23 cellular contexts compared by ENCODE assay signal in genomic region chr2:27040282-27040681, GRCh38. TPM values are rescaled to one million over a fixed set of nuclear protein-coding genes. Genes with fewer than 3 reads are reported as not detected.
DNase-seq lines count a peak whose midpoint lies in the region; ATAC-seq, FAIRE-seq and TF ChIP-seq lines count a peak whose summit lies in the region.
"Had no signal": no experiment of that assay in that cellular context is flagged by ENCODE, and none has a peak within 500 bp of the region (broad histone marks: within the 10 kb centered on the region; RNA-seq: fewer than 3 reads in every experiment).

No MANE protein-coding gene starts in this region.

- H3K36me3 ChIP-seq in Karpas-422 (ENCODE audit: insufficient read depth, low read length) = peaks cover 35% of the 10 kb centered on the region; the same call in 1 of the 2 replicates
- H3K36me3 ChIP-seq in K562 (ENCODE audit: control insufficient read depth, insufficient read depth, low read length) = peaks cover 84% of the 10 kb centered on the region
- peaks cover 10 to 64% (median 23%) of the 10 kb centered on the region in 3 experiments for H3K36me3 ChIP-seq in naive thymus-derived CD4-positive, alpha-beta T cell (ENCODE audit: control insufficient read depth in 2 of 3, insufficient read depth in 3 of 3, low read length in 3 of 3)

- no TSS peak for BruUV-seq in K562 (replicated peaks; lab: Mats Ljungman, UMichigan)

- no peaks in the 10 kb centered on the region for H3K9me3 Mint-ChIP-seq in naive B cell
- H3K9me3 Mint-ChIP-seq in stimulated activated naive B cell treated with anti-CD40 and anti-IgM and Interleukin-4, amounts not matched to agents 10 μg/mL and 1 μg/mL and 100 μg/mL, for 72 hours = no peaks in the 10 kb centered on the region
- no peaks in the 10 kb centered on the region for H3K9me3 Mint-ChIP-seq in naive thymus-derived CD4-positive, alpha-beta T cell
- H3K9me3 Mint-ChIP-seq: CD4-positive, alpha-beta T cell; GM23338 had no signal

- H3K4me3 ChIP-seq in Karpas-422 (ENCODE audit: low read length) = no peak overlapping the region
- no peak overlapping the region for H3K4me3 ChIP-seq in K562
- H3K4me3 ChIP-seq in naive thymus-derived CD4-positive, alpha-beta T cell (ENCODE audit: low read length) = no peak overlapping the region
- H3K4me3 ChIP-seq: GM23338, HAP-1 had no signal

- H3K27me3 Mint-ChIP-seq in naive B cell = no peaks in the 10 kb centered on the region
- no peaks in the 10 kb centered on the region for H3K27me3 Mint-ChIP-seq in stimulated activated naive B cell treated with anti-CD40 and anti-IgM and Interleukin-4, amounts not matched to agents 10 μg/mL and 1 μg/mL and 100 μg/mL, for 72 hours
- no peaks in the 10 kb centered on the region for H3K27me3 Mint-ChIP-seq in naive thymus-derived CD4-positive, alpha-beta T cell
- H3K27me3 Mint-ChIP-seq: CD4-positive, alpha-beta T cell had no signal

- peak overlapping the region in 4 of 6 donors; percentile 98 to 99 (median 99) for H3K27ac Mint-ChIP-seq in naive B cell
- peak overlapping the region; percentile 94 for H3K27ac Mint-ChIP-seq in stimulated activated naive B cell treated with anti-CD40 and anti-IgM and Interleukin-4, amounts not matched to agents 10 μg/mL and 1 μg/mL and 100 μg/mL, for 72 hours
- H3K27ac Mint-ChIP-seq in naive thymus-derived CD4-positive, alpha-beta T cell = no peak overlapping the region
- H3K27ac Mint-ChIP-seq: GM23338 had no signal

- H3K9ac ChIP-seq in Karpas-422 (ENCODE audit: low read length) (peak overlapping the region; percentile 41; the same call in 1 of the 2 replicates), K562 (ENCODE audit: insufficient read depth in 1 of 2, low read depth in 2 of 2, low read length in 2 of 2) (no peak overlapping the region)
- H3K9ac ChIP-seq: KMS-11 had no signal

- H3K27me3 ChIP-seq in Karpas-422 (ENCODE audit: low read length) (no peaks in the 10 kb centered on the region), K562 (ENCODE audit: control insufficient read depth in 2 of 2, insufficient read depth in 2 of 2, low read length in 2 of 2) (no peaks in the 10 kb centered on the region)
- no peaks in the 10 kb centered on the region for H3K27me3 ChIP-seq in naive thymus-derived CD4-positive, alpha-beta T cell (ENCODE audit: control insufficient read depth in 2 of 2, insufficient read depth in 2 of 2, low read length in 2 of 2)

- POLR2A ChIA-PET in K562 (lab: Yijun Ruan, JAX) = interaction anchor here (0.8 to 1.8 kb wide), 7 partner anchors 10 to 79 kb away, joined by 3 to 8 read pairs (median 5); partner anchors contain the start of genes AGBL5, KHK and OST4
- POLR2A ChIA-PET in naive thymus-derived CD4-positive, alpha-beta T cell (lab: Charles Lee) = interaction anchor here (0.9 kb wide), 1 partner anchor 31 kb away, joined by 3 read pairs; the partner anchor contains the start of gene OST4

- intact Hi-C loops in K562 (cut with micrococcal nuclease) = no loop called here
- intact Hi-C loops in naive thymus-derived CD4-positive, alpha-beta T cell (cut with micrococcal nuclease) = no loop called here

- TF ChIP-seq CTCF in K562 (IDR thresholded peaks at IDR 0.05 in 2 of 3, conservative IDR thresholded peaks at IDR 0.05 in 1 of 3; ENCODE audit: insufficient read depth in 2 of 3, low read depth in 1 of 3, low read length in 3 of 3) = no peak

- TF ChIP-seq EP300 in K562 (IDR thresholded peaks at IDR 0.05; ENCODE audit: low read length) = no peak

- TF ChIP-seq RAD21 in K562 (CRISPR knock-in tag; conservative IDR thresholded peaks at IDR 0.05 in 1 of 2, IDR thresholded peaks at IDR 0.05 in 1 of 2) = no peak

- in situ Hi-C loops in K562 (cut with MboI) = no loop called here

- H3K27ac ChIP-seq in Karpas-422 (ENCODE audit: low read length) = peak overlapping the region; percentile 86
- H3K27ac ChIP-seq in K562 (ENCODE audit: extremely low read depth, low read depth, low read length) = no peak overlapping the region
- H3K27ac ChIP-seq in naive thymus-derived CD4-positive, alpha-beta T cell (ENCODE audit: low read depth, low read length) = no peak overlapping the region
- H3K27ac ChIP-seq: KMS-11 had no signal

- peaks cover 26 to 46% (median 38%) of the 10 kb centered on the region in 3 donors for H3K4me1 Mint-ChIP-seq in naive B cell
- H3K4me1 Mint-ChIP-seq in stimulated activated naive B cell treated with anti-CD40 and anti-IgM and Interleukin-4, amounts not matched to agents 10 μg/mL and 1 μg/mL and 100 μg/mL, for 72 hours = peaks cover 32 to 48% of the 10 kb centered on the region in 2 donors
- H3K4me1 Mint-ChIP-seq in naive thymus-derived CD4-positive, alpha-beta T cell = peaks cover 0 to 9% (median 0%) of the 10 kb centered on the region in 7 donors
- H3K4me1 Mint-ChIP-seq: GM23338 had no signal

- H3K79me2 ChIP-seq in Karpas-422 (ENCODE audit: low read length) (peaks cover 1% of the 10 kb centered on the region), K562 (ENCODE audit: control insufficient read depth, insufficient read depth, low read length) (peaks cover 4% of the 10 kb centered on the region; the same call in 1 of the 3 replicates)

- no peak for ATAC-seq in K562
- no peak for ATAC-seq in naive B cell (ENCODE audit: low read depth in 2 of 2)
- no peak for ATAC-seq in stimulated activated naive B cell treated with anti-CD40 and anti-IgM and Interleukin-4, amounts not matched to agents 10 μg/mL and 1 μg/mL and 100 μg/mL, for 72 hours (replicated peaks)
- no peak for ATAC-seq in GM21619 (IDR thresholded peaks at IDR 0.05; ENCODE audit: unreplicated experiment)
- ATAC-seq in naive thymus-derived CD4-positive, alpha-beta T cell = no peak
- ATAC-seq: Right ventricle myocardium inferior had no signal

- peak overlapping the region; percentile 55 for H3K4me2 ChIP-seq in Karpas-422 (ENCODE audit: low read depth, low read length, poor library complexity, severe bottlenecking)
- no peak overlapping the region for H3K4me2 ChIP-seq in K562 (ENCODE audit: insufficient read depth, low read length)
- H3K4me2 ChIP-seq: GM23338, KMS-11 had no signal

- no peaks in the 10 kb centered on the region for H4K20me1 ChIP-seq in Karpas-422 (ENCODE audit: insufficient read depth, low read depth, low read length)
- H4K20me1 ChIP-seq in K562 (replicated peaks; ENCODE audit: control insufficient read depth, insufficient read depth, low read length) = no peaks in the 10 kb centered on the region

- H3K9me3 ChIP-seq in Karpas-422 (ENCODE audit: low read length) (no peaks in the 10 kb centered on the region), K562 (replicated peaks; ENCODE audit: control insufficient read depth, insufficient read depth, low read depth, low read length) (no peaks in the 10 kb centered on the region)
- no peaks in the 10 kb centered on the region for H3K9me3 ChIP-seq in naive thymus-derived CD4-positive, alpha-beta T cell (ENCODE audit: control insufficient read depth in 2 of 3, low read length in 3 of 3)
- H3K9me3 ChIP-seq: Caco-2 had no signal

- H3K4me1 ChIP-seq in Karpas-422 (ENCODE audit: low read length) (peaks cover 39% of the 10 kb centered on the region), K562 (replicated peaks in 1 of 2; ENCODE audit: control insufficient read depth in 2 of 2, insufficient read depth in 2 of 2, low read length in 2 of 2) (no peaks in the 10 kb centered on the region)
- no peaks in the 10 kb centered on the region for H3K4me1 ChIP-seq in naive thymus-derived CD4-positive, alpha-beta T cell (ENCODE audit: control insufficient read depth in 2 of 2, insufficient read depth in 2 of 2, low read length in 2 of 2)
- H3K4me1 ChIP-seq: Caco-2 had no signal

- peak overlapping the region in 2 of 8 donors; percentile 25 to 30 for H3K4me3 Mint-ChIP-seq in naive B cell
- no peak overlapping the region for H3K4me3 Mint-ChIP-seq in stimulated activated naive B cell treated with anti-CD40 and anti-IgM and Interleukin-4, amounts not matched to agents 10 μg/mL and 1 μg/mL and 100 μg/mL, for 72 hours
- H3K4me3 Mint-ChIP-seq in naive thymus-derived CD4-positive, alpha-beta T cell = no peak overlapping the region
- H3K4me3 Mint-ChIP-seq: CD4-positive, alpha-beta T cell; GM23338 had no signal

- no peak for TF ChIP-seq POLR2A in K562 (conservative IDR thresholded peaks at IDR 0.05)

- H2AFZ ChIP-seq in Karpas-422 (ENCODE audit: low read length) (no peak overlapping the region), K562 (ENCODE audit: low read depth, low read length) (no peak overlapping the region)
- H2AFZ ChIP-seq: GM23338 had no signal

- H3K36me3 Mint-ChIP-seq in naive B cell = peaks cover 9 to 19% of the 10 kb centered on the region in 2 donors
- peaks cover 56 to 76% of the 10 kb centered on the region in 2 donors for H3K36me3 Mint-ChIP-seq in stimulated activated naive B cell treated with anti-CD40 and anti-IgM and Interleukin-4, amounts not matched to agents 10 μg/mL and 1 μg/mL and 100 μg/mL, for 72 hours
- peaks cover 5 to 40% (median 9%) of the 10 kb centered on the region in 5 donors for H3K36me3 Mint-ChIP-seq in naive thymus-derived CD4-positive, alpha-beta T cell

- no peak for DNase-seq in Karpas-422
- no peak for DNase-seq in K562 (ENCODE audit: extremely low read depth in 1 of 4, low spot score in 3 of 4)
- DNase-seq in naive B cell = no peak
- no peak for DNase-seq in stimulated activated naive B cell treated with anti-CD40 and anti-IgM and Interleukin-4, amounts not matched to agents 10 μg/mL and 1 μg/mL and 100 μg/mL, for 72 hours
- DNase-seq in iPS-NIHi7 (ENCODE audit: extremely low spot score) = no peak
- DNase-seq in naive thymus-derived CD4-positive, alpha-beta T cell = no peak
- DNase-seq: Caco-2; CD4-positive, alpha-beta T cell; DMS 273 treated with DMSO at 0.1 percent for 48 hours; DMS79 treated with DMSO at 0.1 percent for 48 hours; MV-4-11; NCI-H1105 treated with DMSO at 0.1 percent for 48 hours; NCI-H2081; NCI-H2171; NCI-H345; NCI-H524 treated with DMSO at 0.1 percent for 48 hours; OCI-M1 had no signal

- WGBS in K562 (ENCODE audit: insufficient coverage, low coverage, missing lambda C conversion rate) = 94% methylated on average over 8 of the region's 8 CpGs

- no peaks in the 10 kb centered on the region for H3K9me2 ChIP-seq in Karpas-422 (replicated peaks; ENCODE audit: insufficient read depth, low read length)

- FAIRE-seq in K562 (lab: Jason Lieb, UNC) = no peak
- FAIRE-seq: RCC 7860 had no signal

- peaks cover 4% of the 10 kb centered on the region for H3K9me1 ChIP-seq in K562 (ENCODE audit: control insufficient read depth, insufficient read depth, low read length)

- CTCF ChIA-PET in K562 (lab: Yijun Ruan, JAX; ENCODE audit: low intra/inter-chr PET ratio) = no interaction called here
- CTCF ChIA-PET in naive thymus-derived CD4-positive, alpha-beta T cell (lab: Charles Lee) = no interaction called here

RNA-seq across cellular contexts. Expression of gene TMEM214, which starts 7.5 kb away (rescaled TPM):
- 20.8 and 31.8 TPM in 2 replicates for total RNA-seq in Karpas-422 (2014; rRNA removed; shearing (Covaris generic); ENCODE audit: low replicate concordance)
- 364 and 807 TPM in 2 replicates for total RNA-seq in K562 (2011; cell fraction: chromatin; rRNA removed; ENCODE audit: low replicate concordance)
- 428 and 514 TPM in 2 replicates for total RNA-seq in K562 (2011; cell fraction: nucleolus; rRNA removed)
- total RNA-seq in K562 (2011; cell fraction: nucleoplasm; rRNA removed) = 376 and 406 TPM in 2 replicates
- 18.9 and 23.7 TPM in 2 replicates for total RNA-seq in K562 (2014; rRNA removed)
- total RNA-seq in K562 (2014; rRNA removed; fragmentation: Illumina TruSeq; extraction: Trizol) = 31.0 and 34.3 TPM in 2 replicates
- total RNA-seq in K562 (2015; rRNA removed; fragmentation: Illumina TruSeq; extraction: Trizol) = 44.0 and 44.1 TPM in 2 replicates
- 78.5 and 79.6 TPM in 2 replicates for total RNA-seq in K562 (2021)
- 52.9 and 143 TPM in 2 replicates for polyA plus RNA-seq in K562 (2011; rRNA removed)
- 146 and 165 TPM in 2 replicates for polyA plus RNA-seq in K562 (2011; cell fraction: cytosol; rRNA removed)
- 466 and 543 TPM in 2 replicates for polyA plus RNA-seq in K562 (2011; cell fraction: nucleus; rRNA removed)
- polyA plus RNA-seq in K562 (2012) = 57.3 and 151 TPM in 2 replicates
- polyA plus RNA-seq in K562 (2014; fragmentation: Illumina TruSeq; extraction: Trizol) = 76.9 and 81.4 TPM in 2 replicates
- 10 to 100 TPM; 11.4 to 14.8 TPM for polyA plus RNA-seq in K562 (2014; fragmentation: Nextera tagmentation; extraction: Ambion mirVana)
- polyA plus RNA-seq in K562 (2014; rRNA removed) = 55.0 and 58.0 TPM in 2 replicates
- 123 TPM in 2 replicates for polyA minus RNA-seq in K562 (2011; rRNA and poly(A)+ RNA removed)
- polyA minus RNA-seq in K562 (2011; cell fraction: cytosol; rRNA and poly(A)+ RNA removed) = 96.4 and 118 TPM in 2 replicates
- polyA minus RNA-seq in K562 (2011; cell fraction: nucleus; rRNA and poly(A)+ RNA removed) = 142 and 264 TPM in 2 replicates
- 10 to 100 TPM; 16.6 to 32.9 (median 24.6) TPM for polyA plus RNA-seq in naive B cell (ENCODE audit: low read depth in 6 of 6)
- 100 to 1,000 TPM in 1 of 5 experiments, 10 to 100 TPM in 4; 36.7 to 114 (median 67.5) TPM for total RNA-seq in naive thymus-derived CD4-positive, alpha-beta T cell
- polyA plus RNA-seq in naive thymus-derived CD4-positive, alpha-beta T cell = 10 to 100 TPM; 18.6 to 32.5 TPM

RNA-seq across cellular contexts. Expression of gene AGBL5, which starts 11.2 kb away (rescaled TPM):
- total RNA-seq in Karpas-422 (2014; rRNA removed; shearing (Covaris generic); ENCODE audit: low replicate concordance) = 30.0 and 35.7 TPM in 2 replicates
- total RNA-seq in K562 (2011; cell fraction: chromatin; rRNA removed; ENCODE audit: low replicate concordance) = 40.2 and 80.6 TPM in 2 replicates
- total RNA-seq in K562 (2011; cell fraction: nucleolus; rRNA removed) = 34.5 and 47.0 TPM in 2 replicates
- 34.2 and 36.7 TPM in 2 replicates for total RNA-seq in K562 (2011; cell fraction: nucleoplasm; rRNA removed)
- total RNA-seq in K562 (2014; rRNA removed) (26.2 and 30.3 TPM in 2 replicates), K562 (2014; rRNA removed; fragmentation: Illumina TruSeq; extraction: Trizol) (25.8 and 26.4 TPM in 2 replicates), K562 (2015; rRNA removed; fragmentation: Illumina TruSeq; extraction: Trizol) (28.7 and 29.1 TPM in 2 replicates), K562 (2021) (37.6 and 40.3 TPM in 2 replicates)
- polyA plus RNA-seq in K562 (2011; rRNA removed) (48.3 and 52.7 TPM in 2 replicates), K562 (2014; fragmentation: Illumina TruSeq; extraction: Trizol) (49.5 and 52.3 TPM in 2 replicates), K562 (2014; fragmentation: Nextera tagmentation; extraction: Ambion mirVana) (1 to 10 TPM; 3.3 to 6.3 TPM), K562 (2014; rRNA removed) (24.9 and 33.8 TPM in 2 replicates), naive B cell (ENCODE audit: low read depth in 6 of 6) (10 to 100 TPM in 3 of 6 donors, 1 to 10 TPM in 3; 7.8 to 11.6 (median 10.1) TPM)
- polyA plus RNA-seq in K562 (2011; cell fraction: cytosol; rRNA removed) = 61.4 and 68.7 TPM in 2 replicates
- polyA plus RNA-seq in K562 (2011; cell fraction: nucleus; rRNA removed) = 59.7 and 61.5 TPM in 2 replicates
- 33.2 and 62.0 TPM in 2 replicates for polyA plus RNA-seq in K562 (2012)
- 42.1 and 50.9 TPM in 2 replicates for polyA minus RNA-seq in K562 (2011; rRNA and poly(A)+ RNA removed)
- polyA minus RNA-seq in K562 (2011; cell fraction: cytosol; rRNA and poly(A)+ RNA removed) = 22.4 and 26.2 TPM in 2 replicates
- 20.7 and 27.2 TPM in 2 replicates for polyA minus RNA-seq in K562 (2011; cell fraction: nucleus; rRNA and poly(A)+ RNA removed)
- total RNA-seq in naive thymus-derived CD4-positive, alpha-beta T cell = 10 to 100 TPM in 4 of 5 experiments, 1 to 10 TPM in 1; 7.6 to 15.7 (median 12.4) TPM
- 10 to 100 TPM in 1 of 2 donors, 1 to 10 TPM in 1; 8.0 to 10.4 TPM for polyA plus RNA-seq in naive thymus-derived CD4-positive, alpha-beta T cell

RNA-seq across cellular contexts. Expression of gene OST4, which starts 31.2 kb away (rescaled TPM):
- 201 and 402 TPM in 2 replicates for total RNA-seq in Karpas-422 (2014; rRNA removed; shearing (Covaris generic); ENCODE audit: low replicate concordance)
- total RNA-seq in K562 (2011; cell fraction: chromatin; rRNA removed; ENCODE audit: low replicate concordance) = 32.9 and 75.2 TPM in 2 replicates
- 76.6 and 92.2 TPM in 2 replicates for total RNA-seq in K562 (2011; cell fraction: nucleolus; rRNA removed)
- total RNA-seq in K562 (2011; cell fraction: nucleoplasm; rRNA removed) = 88.9 and 136 TPM in 2 replicates
- total RNA-seq in K562 (2014; rRNA removed) (186 and 199 TPM in 2 replicates), K562 (2014; rRNA removed; fragmentation: Illumina TruSeq; extraction: Trizol) (263 and 292 TPM in 2 replicates), K562 (2015; rRNA removed; fragmentation: Illumina TruSeq; extraction: Trizol) (335 and 366 TPM in 2 replicates), K562 (2021) (239 and 266 TPM in 2 replicates)
- polyA plus RNA-seq in K562 (2011; rRNA removed) (328 and 435 TPM in 2 replicates), K562 (2014; fragmentation: Illumina TruSeq; extraction: Trizol) (503 and 545 TPM in 2 replicates), K562 (2014; fragmentation: Nextera tagmentation; extraction: Ambion mirVana) (1,000 to 10,000 TPM; 1,144 to 1,155 TPM), K562 (2014; rRNA removed) (355 and 369 TPM in 2 replicates), naive B cell (ENCODE audit: low read depth in 6 of 6) (100 to 1,000 TPM; 594 to 733 (median 606) TPM)
- 794 and 995 TPM in 2 replicates for polyA plus RNA-seq in K562 (2011; cell fraction: cytosol; rRNA removed)
- polyA plus RNA-seq in K562 (2011; cell fraction: nucleus; rRNA removed) = 204 and 270 TPM in 2 replicates
- polyA plus RNA-seq in K562 (2012) = 363 and 494 TPM in 2 replicates
- polyA minus RNA-seq in K562 (2011; rRNA and poly(A)+ RNA removed) = 170 and 193 TPM in 2 replicates
- polyA minus RNA-seq in K562 (2011; cell fraction: cytosol; rRNA and poly(A)+ RNA removed) = 371 and 384 TPM in 2 replicates
- 63.4 and 99.5 TPM in 2 replicates for polyA minus RNA-seq in K562 (2011; cell fraction: nucleus; rRNA and poly(A)+ RNA removed)
- total RNA-seq in naive thymus-derived CD4-positive, alpha-beta T cell = 100 to 1,000 TPM; 241 to 398 (median 263) TPM
- 100 to 1,000 TPM; 747 to 884 TPM for polyA plus RNA-seq in naive thymus-derived CD4-positive, alpha-beta T cell

RNA-seq across cellular contexts. Expression of gene EMILIN1, which starts 38.1 kb away (rescaled TPM):
- total RNA-seq in Karpas-422 (2014; rRNA removed; shearing (Covaris generic); ENCODE audit: low replicate concordance) = 0.47 TPM in 1 of 2 replicates, not detected in the other
- total RNA-seq in K562 (2011; cell fraction: chromatin; rRNA removed; ENCODE audit: low replicate concordance) = 0.26 and 1.00 TPM in 2 replicates
- 1.6 and 2.0 TPM in 2 replicates for total RNA-seq in K562 (2011; cell fraction: nucleolus; rRNA removed)
- 0.51 and 0.61 TPM in 2 replicates for total RNA-seq in K562 (2011; cell fraction: nucleoplasm; rRNA removed)
- total RNA-seq in K562 (2014; rRNA removed) (2.2 and 2.7 TPM in 2 replicates), K562 (2014; rRNA removed; fragmentation: Illumina TruSeq; extraction: Trizol) (0.04 TPM in 1 of 2 replicates, not detected in the other), K562 (2015; rRNA removed; fragmentation: Illumina TruSeq; extraction: Trizol) (0.54 and 0.75 TPM in 2 replicates), K562 (2021) (1.0 and 1.5 TPM in 2 replicates)
- polyA plus RNA-seq in K562 (2011; rRNA removed) (0.24 and 0.43 TPM in 2 replicates), K562 (2014; fragmentation: Illumina TruSeq; extraction: Trizol) (0.06 and 0.37 TPM in 2 replicates), K562 (2014; fragmentation: Nextera tagmentation; extraction: Ambion mirVana) (not detected), K562 (2014; rRNA removed) (0.94 and 1.1 TPM in 2 replicates), naive B cell (ENCODE audit: low read depth in 6 of 6) (1 to 10 TPM in 2 of 6 donors, under 1 TPM in 4; 0.28 to 1.1 (median 0.77) TPM)
- polyA plus RNA-seq in K562 (2011; cell fraction: cytosol; rRNA removed) = 0.63 and 1.3 TPM in 2 replicates
- 1.1 and 2.4 TPM in 2 replicates for polyA plus RNA-seq in K562 (2011; cell fraction: nucleus; rRNA removed)
- 1.1 and 1.7 TPM in 2 replicates for polyA plus RNA-seq in K562 (2012)
- 0.12 and 0.25 TPM in 2 replicates for polyA minus RNA-seq in K562 (2011; rRNA and poly(A)+ RNA removed)
- polyA minus RNA-seq in K562 (2011; cell fraction: cytosol; rRNA and poly(A)+ RNA removed) = 0.46 and 0.67 TPM in 2 replicates
- 0.78 and 0.94 TPM in 2 replicates for polyA minus RNA-seq in K562 (2011; cell fraction: nucleus; rRNA and poly(A)+ RNA removed)
- total RNA-seq in naive thymus-derived CD4-positive, alpha-beta T cell = 1 to 10 TPM in 1 of 5 experiments, under 1 TPM in 4; 0.35 to 1.4 (median 0.61) TPM
- polyA plus RNA-seq in naive thymus-derived CD4-positive, alpha-beta T cell = 1 to 10 TPM in 1 of 2 donors, under 1 TPM in 1; 0.89 to 1.1 TPM

RNA-seq across cellular contexts. Expression of gene KHK, which starts 46.3 kb away (rescaled TPM):
- 3.5 and 4.1 TPM in 2 replicates for total RNA-seq in Karpas-422 (2014; rRNA removed; shearing (Covaris generic); ENCODE audit: low replicate concordance)
- total RNA-seq in K562 (2011; cell fraction: chromatin; rRNA removed; ENCODE audit: low replicate concordance) = 2.0 and 6.1 TPM in 2 replicates
- total RNA-seq in K562 (2011; cell fraction: nucleolus; rRNA removed) = 5.5 and 8.5 TPM in 2 replicates
- total RNA-seq in K562 (2011; cell fraction: nucleoplasm; rRNA removed) = 5.1 and 5.5 TPM in 2 replicates
- total RNA-seq in K562 (2014; rRNA removed) (5.8 and 9.8 TPM in 2 replicates), K562 (2014; rRNA removed; fragmentation: Illumina TruSeq; extraction: Trizol) (2.4 and 3.6 TPM in 2 replicates), K562 (2015; rRNA removed; fragmentation: Illumina TruSeq; extraction: Trizol) (8.8 and 9.2 TPM in 2 replicates), K562 (2021) (10.7 and 13.2 TPM in 2 replicates)
- polyA plus RNA-seq in K562 (2011; rRNA removed) (3.4 and 3.7 TPM in 2 replicates), K562 (2014; fragmentation: Illumina TruSeq; extraction: Trizol) (6.2 TPM in 2 replicates), K562 (2014; fragmentation: Nextera tagmentation; extraction: Ambion mirVana) (1 to 10 TPM; 1.5 to 2.7 TPM), K562 (2014; rRNA removed) (4.8 and 5.2 TPM in 2 replicates), naive B cell (ENCODE audit: low read depth in 6 of 6) (1 to 10 TPM; 3.3 to 8.9 (median 5.6) TPM)
- 4.3 and 6.2 TPM in 2 replicates for polyA plus RNA-seq in K562 (2011; cell fraction: cytosol; rRNA removed)
- polyA plus RNA-seq in K562 (2011; cell fraction: nucleus; rRNA removed) = 9.1 and 9.7 TPM in 2 replicates
- polyA plus RNA-seq in K562 (2012) = 15.4 and 17.5 TPM in 2 replicates
- 2.0 and 2.2 TPM in 2 replicates for polyA minus RNA-seq in K562 (2011; rRNA and poly(A)+ RNA removed)
- polyA minus RNA-seq in K562 (2011; cell fraction: cytosol; rRNA and poly(A)+ RNA removed) = 5.2 and 6.2 TPM in 2 replicates
- polyA minus RNA-seq in K562 (2011; cell fraction: nucleus; rRNA and poly(A)+ RNA removed) = 3.3 and 3.4 TPM in 2 replicates
- 10 to 100 TPM in 1 of 5 experiments, 1 to 10 TPM in 4; 5.8 to 13.8 (median 6.2) TPM for total RNA-seq in naive thymus-derived CD4-positive, alpha-beta T cell
- polyA plus RNA-seq in naive thymus-derived CD4-positive, alpha-beta T cell = 1 to 10 TPM; 7.6 to 8.8 TPM

Comparison
In these comparisons a context has a peak if more than half of its experiments do, and no peak if none do; other contexts are left out.
1. H3K27ac Mint-ChIP-seq: peak in naive B cell (4 of 6) and stimulated activated naive B cell treated with anti-CD40 and anti-IgM and Interleukin-4, amounts not matched to agents 10 μg/mL and 1 μg/mL and 100 μg/mL, for 72 hours (single experiment); none in naive thymus-derived CD4-positive, alpha-beta T cell (0 of 9).